Comparison of ENCODE assay signal across 1 cellular context in the genomic region with DNA sequence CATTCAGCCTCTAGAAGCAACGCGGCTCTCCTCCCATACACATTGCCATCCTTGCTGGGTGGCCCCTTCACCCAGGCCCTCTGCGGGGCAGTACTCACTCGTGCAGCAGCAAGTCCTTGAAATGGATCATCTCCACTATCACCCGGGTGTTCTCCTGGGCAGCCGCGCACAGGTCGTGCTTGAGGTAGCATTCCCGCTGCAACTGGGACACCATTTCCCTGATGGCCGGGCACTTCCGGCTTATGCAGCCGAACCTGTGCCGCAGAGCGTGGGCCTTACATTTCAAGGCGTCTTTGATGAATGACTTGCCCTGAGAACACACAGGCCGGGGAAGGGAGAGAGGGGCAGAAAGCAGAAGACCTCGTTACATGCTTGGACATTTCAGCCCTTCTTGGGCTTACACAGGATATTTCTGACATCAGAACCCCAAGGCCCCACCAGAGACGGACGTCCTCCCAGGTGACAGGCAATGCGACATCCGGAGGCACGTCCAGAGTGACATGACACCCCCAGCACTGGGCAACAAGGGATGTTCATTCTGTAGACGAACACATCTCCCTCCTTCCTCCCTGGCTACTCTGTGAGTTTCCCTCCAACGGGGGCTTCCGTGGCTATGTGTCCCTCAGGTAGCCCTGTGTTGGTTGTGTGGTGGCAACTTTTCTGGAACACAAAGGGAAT.
TF ChIP-seq lines count a peak whose summit lies in the region.

No MANE protein-coding gene starts in this region.

TF ChIP-seq in K562, 482 proteins besides CTCF, POLR2A, EP300 and RAD21:
- TF ChIP-seq KLF6 (CRISPR knock-in tag; IDR thresholded peaks at IDR 0.05; ENCODE audit: borderline replicate concordance) (no peak), FIP1L1 (IDR thresholded peaks at IDR 0.05; ENCODE audit: low read depth, low read length, poor library complexity, severe bottlenecking) (no peak), ZNF561 (CRISPR knock-in tag; conservative IDR thresholded peaks at IDR 0.05) (no peak), RBFOX2 (IDR thresholded peaks at IDR 0.05; ENCODE audit: low read depth, low read length) (peak; percentile 51), POLR2G (IDR thresholded peaks at IDR 0.05; ENCODE audit: low read depth, low read length) (peak; percentile 69)
- TF ChIP-seq, protein P1, sequence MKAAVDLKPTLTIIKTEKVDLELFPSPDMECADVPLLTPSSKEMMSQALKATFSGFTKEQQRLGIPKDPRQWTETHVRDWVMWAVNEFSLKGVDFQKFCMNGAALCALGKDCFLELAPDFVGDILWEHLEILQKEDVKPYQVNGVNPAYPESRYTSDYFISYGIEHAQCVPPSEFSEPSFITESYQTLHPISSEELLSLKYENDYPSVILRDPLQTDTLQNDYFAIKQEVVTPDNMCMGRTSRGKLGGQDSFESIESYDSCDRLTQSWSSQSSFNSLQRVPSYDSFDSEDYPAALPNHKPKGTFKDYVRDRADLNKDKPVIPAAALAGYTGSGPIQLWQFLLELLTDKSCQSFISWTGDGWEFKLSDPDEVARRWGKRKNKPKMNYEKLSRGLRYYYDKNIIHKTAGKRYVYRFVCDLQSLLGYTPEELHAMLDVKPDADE (conservative IDR thresholded peaks at IDR 0.05; ENCODE audit: control insufficient read depth, low read depth, low read length) = 0 out of 2 replicates have a peak, but pooled peaks have one; percentile 3
